ENCODE assay signal across 8 cellular contexts in genomic region chr1:1778827-1779675, GRCh38. TPM values are rescaled to one million over a fixed set of nuclear protein-coding genes. Genes with fewer than 3 reads are reported as not detected.
DNase-seq lines count a peak whose midpoint lies in the region; ATAC-seq and TF ChIP-seq lines count a peak whose summit lies in the region.

No MANE protein-coding gene starts in this region.

- H3K27me3 ChIP-seq in mesendoderm (ENCODE audit: insufficient read depth, low read length, poor library complexity), result no peaks in the 10 kb centered on the region

- WGBS in mesendoderm (ENCODE audit: extremely low coverage, insufficient coverage, low lambda C conversion rate), result no CpG with 5 or more reads among the region's 54 CpGs

- peak overlapping the region; percentile 3 for H3K23ac ChIP-seq in mesendoderm (ENCODE audit: low read length)

- H2AK5ac ChIP-seq in mesendoderm (ENCODE audit: low read length), result no peak overlapping the region

- H3K9ac ChIP-seq in mesendoderm (ENCODE audit: low read length), result peak overlapping the region; percentile 78

- H2BK120ac ChIP-seq in mesendoderm (ENCODE audit: low read depth, low read length), result no peak overlapping the region

- H4K5ac ChIP-seq in mesendoderm (ENCODE audit: low read length), result no peak overlapping the region

- H3K4me1 ChIP-seq in mesendoderm (ENCODE audit: control insufficient read depth, low read depth, low read length), result peaks cover 2% of the 10 kb centered on the region

- H4K8ac ChIP-seq in mesendoderm (ENCODE audit: low read depth, low read length), result no peak overlapping the region

- peak overlapping the region; percentile 53 for H3K4me2 ChIP-seq in mesendoderm (ENCODE audit: low read length)

- peaks cover 8% of the 10 kb centered on the region for H3K79me1 ChIP-seq in mesendoderm (ENCODE audit: low read length)

- no peak for TF ChIP-seq CTCF in coronary artery (IDR thresholded peaks at IDR 0.05)

- no peak overlapping the region for H2BK5ac ChIP-seq in mesendoderm (ENCODE audit: low read length)

- no peaks in the 10 kb centered on the region for H3K36me3 ChIP-seq in mesendoderm (ENCODE audit: control insufficient read depth, insufficient read depth, low read length)

- no peak overlapping the region for H2BK15ac ChIP-seq in mesendoderm (replicated peaks; ENCODE audit: low read depth)

- H3K18ac ChIP-seq in mesendoderm (ENCODE audit: low read length), result peak overlapping the region; percentile 94

- peak overlapping the region; percentile 100 for H3K56ac ChIP-seq in mesendoderm (ENCODE audit: low read length)

- peak; percentile 67 for ATAC-seq in HG02763 (IDR thresholded peaks at IDR 0.05; ENCODE audit: unreplicated experiment)

- H3K4me3 ChIP-seq in coronary artery (peak overlapping the region; percentile 80), mesendoderm (ENCODE audit: low read length) (peak overlapping the region; percentile 28)

- DNase-seq in NCI-H446 (lab: John Stamatoyannopoulos, UW) (peak; percentile 54 to 59), NCI-H446 treated with DMSO at 0.1 percent for 48 hours (lab: John Stamatoyannopoulos, UW) (no peak), NCI-H1436 treated with DMSO at 0.1 percent for 48 hours (lab: John Stamatoyannopoulos, UW) (peak; percentile 15), coronary artery (ENCODE audit: low spot score) (no peak), mesendoderm (peak; percentile 89)
- DNase-seq in activated CD4-positive, alpha-beta T cell treated with anti-CD3 and anti-CD28 coated beads for 24 hours (ENCODE audit: low read depth in 2 of 2), result peak; percentile 59 to 63
- peak; percentile 50 for DNase-seq in stimulated activated CD8-positive, alpha-beta memory T cell treated with anti-CD3 and anti-CD28 coated beads, Interleukin-15, amount 100 ng/mL, for 24 hours (ENCODE audit: low read depth)

- H3K4ac ChIP-seq in mesendoderm (ENCODE audit: low read depth, low read length), result peak overlapping the region; percentile 75

- peak overlapping the region in 1 of 2 donors; percentile 93 for H3K27ac ChIP-seq in coronary artery
- H3K27ac ChIP-seq in mesendoderm (ENCODE audit: low read depth, low read length), result peak overlapping the region; percentile 81

- peaks cover 32% of the 10 kb centered on the region for H3K79me2 ChIP-seq in mesendoderm (ENCODE audit: control insufficient read depth, insufficient read depth, low read length)

RNA-seq across cellular contexts. Expression of gene NADK, which starts 0.8 kb away (rescaled TPM):
- polyA plus RNA-seq in mesendoderm (2013, experiment 1 of 2), result 30.6 TPM
- 32.5 TPM for polyA plus RNA-seq in mesendoderm (2013, experiment 2 of 2)

RNA-seq across cellular contexts. Expression of gene CDK11A, which starts 54.9 kb away (rescaled TPM):
- polyA plus RNA-seq in mesendoderm (2013, experiment 1 of 2), result 23.7 TPM
- polyA plus RNA-seq in mesendoderm (2013, experiment 2 of 2), result 25.4 TPM

Comparison
In these comparisons a context has a peak if more than half of its experiments do, and no peak if none do; other contexts are left out.
1. DNase-seq: peak in NCI-H446 (2 of 2), NCI-H1436 treated with DMSO at 0.1 percent for 48 hours (single experiment), activated CD4-positive, alpha-beta T cell treated with anti-CD3 and anti-CD28 coated beads for 24 hours (2 of 2), mesendoderm (single experiment) and stimulated activated CD8-positive, alpha-beta memory T cell treated with anti-CD3 and anti-CD28 coated beads, Interleukin-15, amount 100 ng/mL, for 24 hours (single experiment); none in NCI-H446 treated with DMSO at 0.1 percent for 48 hours (single experiment) and coronary artery (single experiment).